ENCODE assay signal across 13 cellular contexts in the genomic region with DNA sequence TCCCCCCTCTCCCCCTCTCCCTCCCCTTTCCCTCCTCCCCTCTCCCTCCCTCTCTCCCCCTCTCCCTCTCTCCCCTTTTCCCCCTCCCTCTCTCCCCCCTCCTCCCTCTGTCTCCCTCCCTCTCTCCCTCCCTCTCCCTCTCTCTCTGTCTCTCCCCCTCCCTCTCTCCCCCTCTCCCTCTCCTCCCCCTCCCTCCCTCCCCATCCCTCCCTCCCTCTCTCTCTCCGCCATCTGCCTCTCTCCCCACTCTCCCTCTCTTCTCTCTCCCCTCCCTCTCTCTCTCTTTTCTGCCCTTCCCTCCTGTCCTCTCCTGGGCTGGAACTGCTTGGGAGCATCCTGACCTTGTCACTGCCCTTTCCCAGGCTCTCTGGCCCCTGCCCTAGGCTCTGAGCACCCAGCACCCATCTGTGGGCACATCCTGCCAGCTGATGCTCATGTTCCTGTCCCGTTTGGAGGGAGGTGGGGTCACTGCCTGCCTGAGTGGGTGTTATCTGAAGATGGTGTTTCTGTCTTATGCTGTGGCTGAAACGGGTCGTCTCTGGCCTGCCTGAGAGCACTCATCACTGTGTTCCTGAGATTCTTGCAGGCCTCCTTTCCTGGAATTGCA. TPM values are rescaled to one million over a fixed set of nuclear protein-coding genes. Genes with fewer than 3 reads are reported as not detected.
DNase-seq lines count a peak whose midpoint lies in the region; ATAC-seq, FAIRE-seq and TF ChIP-seq lines count a peak whose summit lies in the region.
"Had no signal": no experiment of that assay in that cellular context is flagged by ENCODE, and none has a peak within 500 bp of the region (broad histone marks: within the 10 kb centered on the region; RNA-seq: fewer than 3 reads in every experiment).

No MANE protein-coding gene starts in this region.

- H3K36me3 ChIP-seq in HepG2 (replicated peaks in 1 of 2; ENCODE audit: control insufficient read depth in 1 of 2, insufficient read depth in 2 of 2, low read length in 2 of 2), result peaks cover 12 to 34% of the 10 kb centered on the region in 2 experiments; a peak in 4 of 5 replicates

- WGBS in HepG2 (ENCODE audit: low lambda C conversion rate), result 98% methylated on average over 4 of the region's 4 CpGs

- no peak for ATAC-seq in activated CD8-positive, alpha-beta memory T cell treated with anti-CD3 and anti-CD28 coated beads, Interleukin-2, amount 10 ng/mL, durations not matched to agents 7 days and 5 days
- no peak for ATAC-seq in HepG2
- no peak for ATAC-seq in stimulated activated naive CD8-positive, alpha-beta T cell treated with anti-CD3 and anti-CD28 coated beads, Interleukin-15, Interleukin-2, amounts not matched to agents 100 U/mL and 50 U/mL, for 24 hours
- ATAC-seq in HG02840 (IDR thresholded peaks at IDR 0.05; ENCODE audit: low FRiP score, unreplicated experiment), result no peak

- no peaks in the 10 kb centered on the region for H3K27me3 ChIP-seq in HepG2 (ENCODE audit: control insufficient read depth in 1 of 2, insufficient read depth in 2 of 2, low read length in 2 of 2)
- H3K27me3 ChIP-seq: testis had no signal

- no peak overlapping the region for H3K4me3 ChIP-seq in HepG2 (replicated peaks in 1 of 3; ENCODE audit: insufficient read depth in 1 of 3, low read depth in 2 of 3, low read length in 3 of 3)

- no peak for DNase-seq in activated CD8-positive, alpha-beta memory T cell treated with anti-CD3 and anti-CD28 coated beads, Interleukin-2, amount 10 ng/mL, durations not matched to agents 7 days and 5 days
- no peak for DNase-seq in activated CD8-positive, alpha-beta memory T cell treated with anti-CD3 and anti-CD28 coated beads for 24 hours
- DNase-seq in activated CD4-positive, alpha-beta T cell treated with anti-CD3 and anti-CD28 coated beads, Interleukin-2, amount 50 U/mL, for 48 hours, result peak; percentile 17 to 20
- DNase-seq in HepG2 (ENCODE audit: low spot score) (no peak), NCI-H748 treated with DMSO at 0.1 percent for 48 hours (lab: John Stamatoyannopoulos, UW) (no peak), GDM1 (lab: John Stamatoyannopoulos, UW) (no peak)
- peak; percentile 24 for DNase-seq in stimulated activated naive CD8-positive, alpha-beta T cell treated with anti-CD3 and anti-CD28 coated beads, Interleukin-15, Interleukin-2, amounts not matched to agents 100 U/mL and 50 U/mL, for 24 hours

- no peak overlapping the region for H3K4me3 Mint-ChIP-seq in activated CD8-positive, alpha-beta memory T cell treated with anti-CD3 and anti-CD28 coated beads, Interleukin-2, amount 10 ng/mL, durations not matched to agents 7 days and 5 days

- H3K27ac ChIP-seq in HepG2 (ENCODE audit: extremely low read length, insufficient read depth, low read length), result no peak overlapping the region

- TF ChIP-seq EP300 in HepG2 (IDR thresholded peaks at IDR 0.05; ENCODE audit: low read depth in 2 of 2, low read length in 2 of 2) (no peak), HepG2 (CRISPR knock-in tag; IDR thresholded peaks at IDR 0.05; ENCODE audit: borderline replicate concordance) (no peak)

- H2AFZ ChIP-seq in HepG2 (ENCODE audit: low read length), result no peak overlapping the region

- intact Hi-C loops in HepG2 (cut with micrococcal nuclease; ENCODE audit: unreplicated experiment), result loop anchor here (5.0 kb wide), 2 partner anchors 172 to 178 kb away; a partner anchor contains a TSS

- no peaks in the 10 kb centered on the region for H3K79me2 ChIP-seq in HepG2 (ENCODE audit: insufficient read depth, low read length)

- peaks cover 9% of the 10 kb centered on the region; the same call in 1 of the 2 replicates for H4K20me1 ChIP-seq in HepG2 (ENCODE audit: insufficient read depth, low read length)

- no TSS peak for BruUV-seq in HepG2 (replicated peaks; lab: Mats Ljungman, UMichigan)

- no peaks in the 10 kb centered on the region for H3K27me3 Mint-ChIP-seq in activated CD8-positive, alpha-beta memory T cell treated with anti-CD3 and anti-CD28 coated beads, Interleukin-2, amount 10 ng/mL, durations not matched to agents 7 days and 5 days

- in situ Hi-C loops in HepG2 (cut with HindIII; ENCODE audit: extremely low pct_ligation_motif_present, low pct_unique_long_range_greater_than_20kb), result no loop called here

- TF ChIP-seq RAD21 in HepG2 (CRISPR knock-in tag; IDR thresholded peaks at IDR 0.05), result no peak

- no peaks in the 10 kb centered on the region for H3K9me3 ChIP-seq in HepG2 (ENCODE audit: low read length)
- H3K9me3 ChIP-seq: testis had no signal

- no peak overlapping the region for H3K9ac ChIP-seq in HepG2 (ENCODE audit: insufficient read depth, low read depth, low read length)

- H3K4me1 ChIP-seq in HepG2 (ENCODE audit: insufficient read depth, low read length), result peaks cover 33% of the 10 kb centered on the region

- TF ChIP-seq CTCF in HepG2 (CRISPR knock-in tag; IDR thresholded peaks at IDR 0.05), result no peak

- no peaks in the 10 kb centered on the region for H3K36me3 Mint-ChIP-seq in activated CD8-positive, alpha-beta memory T cell treated with anti-CD3 and anti-CD28 coated beads, Interleukin-2, amount 10 ng/mL, durations not matched to agents 7 days and 5 days

- H3K9me3 Mint-ChIP-seq in activated CD8-positive, alpha-beta memory T cell treated with anti-CD3 and anti-CD28 coated beads, Interleukin-2, amount 10 ng/mL, durations not matched to agents 7 days and 5 days (ENCODE audit: low read depth), result no peaks in the 10 kb centered on the region

- POLR2A ChIA-PET in HepG2 (lab: Yijun Ruan, JAX), result no interaction called here

- H3K4me2 ChIP-seq in HepG2 (ENCODE audit: low read depth, low read length), result no peak overlapping the region

- FAIRE-seq in HepG2 (lab: Jason Lieb, UNC), result no peak
- FAIRE-seq: frontal cortex, keratinocyte had no signal

- TF ChIP-seq POLR2A in HepG2 (IDR thresholded peaks at IDR 0.05; ENCODE audit: insufficient read depth in 1 of 2, low read depth in 2 of 2, low read length in 2 of 2), result no peak

- H3K27ac Mint-ChIP-seq in activated CD8-positive, alpha-beta memory T cell treated with anti-CD3 and anti-CD28 coated beads, Interleukin-2, amount 10 ng/mL, durations not matched to agents 7 days and 5 days, result peak overlapping the region; percentile 2

- H3K4me1 Mint-ChIP-seq in activated CD8-positive, alpha-beta memory T cell treated with anti-CD3 and anti-CD28 coated beads, Interleukin-2, amount 10 ng/mL, durations not matched to agents 7 days and 5 days, result peaks cover 11% of the 10 kb centered on the region

- CTCF ChIA-PET in activated CD8-positive, alpha-beta memory T cell treated with anti-CD3 and anti-CD28 coated beads, Interleukin-2, amount 10 ng/mL, durations not matched to agents 7 days and 5 days (lab: Charles Lee), result interaction anchor here (0.8 to 2.2 kb wide), 11 partner anchors 9 to 408 kb away, joined by 3 to 19 read pairs (median 6); a partner anchor contains a TSS
- CTCF ChIA-PET in HepG2 (lab: Yijun Ruan, JAX; ENCODE audit: low intra/inter-chr PET ratio, low total read pairs), result no interaction called here

RNA-seq across cellular contexts. Expression of a gene that starts 10.8 kb away (rescaled TPM):
- total RNA-seq in activated CD8-positive, alpha-beta memory T cell treated with anti-CD3 and anti-CD28 coated beads, Interleukin-2, amount 10 ng/mL, durations not matched to agents 7 days and 5 days, result not detected
- 78.5 and 105 TPM in 2 replicates for total RNA-seq in HepG2 (2016; rRNA removed; fragmentation: Illumina TruSeq; extraction: Trizol)
- 13.1 and 13.2 TPM in 2 replicates for total RNA-seq in HepG2 (2016; cell fraction: cytosol; rRNA removed; fragmentation: Illumina TruSeq; extraction: Trizol; ENCODE audit: low read depth)
- 61.2 and 115 TPM in 2 replicates for total RNA-seq in HepG2 (2016; cell fraction: insoluble cytoplasmic fraction; rRNA removed; fragmentation: Illumina TruSeq; extraction: Trizol)
- 21.0 and 27.4 TPM in 2 replicates for total RNA-seq in HepG2 (2016; cell fraction: membrane; rRNA removed; fragmentation: Illumina TruSeq; extraction: Trizol)
- 94.5 and 110 TPM in 2 replicates for total RNA-seq in HepG2 (2016; cell fraction: nucleus; rRNA removed; fragmentation: Illumina TruSeq; extraction: Trizol)
- polyA plus RNA-seq in HepG2 (2011; rRNA removed), result 75.7 and 112 TPM in 2 replicates
- 34.7 and 61.2 TPM in 2 replicates for polyA plus RNA-seq in HepG2 (2011; cell fraction: cytosol; rRNA removed)
- 656 and 751 TPM in 2 replicates for polyA plus RNA-seq in HepG2 (2011; cell fraction: nucleus; rRNA removed)
- 108 and 140 TPM in 2 replicates for polyA plus RNA-seq in HepG2 (2012)
- 11.0 and 12.4 TPM in 2 replicates for polyA plus RNA-seq in HepG2 (2016; cell fraction: cytosol; fragmentation: Illumina TruSeq; extraction: Trizol; ENCODE audit: low read depth)
- polyA plus RNA-seq in HepG2 (2016; cell fraction: insoluble cytoplasmic fraction; fragmentation: Illumina TruSeq; extraction: Trizol; ENCODE audit: low read depth), result 47.9 and 52.0 TPM in 2 replicates
- polyA plus RNA-seq in HepG2 (2016; cell fraction: membrane; fragmentation: Illumina TruSeq; extraction: Trizol; ENCODE audit: low read depth), result 11.9 and 17.7 TPM in 2 replicates
- polyA plus RNA-seq in HepG2 (2016; cell fraction: nucleus; fragmentation: Illumina TruSeq; extraction: Trizol; ENCODE audit: insufficient read depth, low read depth), result 369 and 379 TPM in 2 replicates
- 0.42 and 84.7 TPM in 2 replicates for polyA minus RNA-seq in HepG2 (2011; rRNA and poly(A)+ RNA removed; ENCODE audit: low replicate concordance)
- 33.3 and 39.2 TPM in 2 replicates for polyA minus RNA-seq in HepG2 (2011; cell fraction: cytosol; rRNA and poly(A)+ RNA removed)
- 93.9 and 118 TPM in 2 replicates for polyA minus RNA-seq in HepG2 (2011; cell fraction: nucleus; rRNA and poly(A)+ RNA removed)
- total RNA-seq: dermis microvascular lymphatic vessel endothelial cell had no signal
- polyA plus RNA-seq: keratinocyte had no signal

RNA-seq across cellular contexts. Expression of a gene that starts 39.7 kb away (rescaled TPM):
- 1 to 10 TPM; 4.2 to 4.8 TPM for total RNA-seq in activated CD8-positive, alpha-beta memory T cell treated with anti-CD3 and anti-CD28 coated beads, Interleukin-2, amount 10 ng/mL, durations not matched to agents 7 days and 5 days
- total RNA-seq in HepG2 (2016; rRNA removed; fragmentation: Illumina TruSeq; extraction: Trizol), result 2.8 and 3.3 TPM in 2 replicates
- 2.1 and 2.7 TPM in 2 replicates for total RNA-seq in HepG2 (2016; cell fraction: cytosol; rRNA removed; fragmentation: Illumina TruSeq; extraction: Trizol; ENCODE audit: low read depth)
- total RNA-seq in HepG2 (2016; cell fraction: insoluble cytoplasmic fraction; rRNA removed; fragmentation: Illumina TruSeq; extraction: Trizol), result 3.0 and 3.3 TPM in 2 replicates
- 3.0 and 3.8 TPM in 2 replicates for total RNA-seq in HepG2 (2016; cell fraction: membrane; rRNA removed; fragmentation: Illumina TruSeq; extraction: Trizol)
- 1.5 and 1.7 TPM in 2 replicates for total RNA-seq in HepG2 (2016; cell fraction: nucleus; rRNA removed; fragmentation: Illumina TruSeq; extraction: Trizol)
- 1.4 and 2.6 TPM in 2 replicates for polyA plus RNA-seq in HepG2 (2011; rRNA removed)
- 1.4 and 2.8 TPM in 2 replicates for polyA plus RNA-seq in HepG2 (2011; cell fraction: cytosol; rRNA removed)
- 9.6 and 9.7 TPM in 2 replicates for polyA plus RNA-seq in HepG2 (2011; cell fraction: nucleus; rRNA removed)
- polyA plus RNA-seq in HepG2 (2012), result 7.3 and 10.9 TPM in 2 replicates
- polyA plus RNA-seq in HepG2 (2016; cell fraction: cytosol; fragmentation: Illumina TruSeq; extraction: Trizol; ENCODE audit: low read depth), result 5.4 and 5.7 TPM in 2 replicates
- polyA plus RNA-seq in HepG2 (2016; cell fraction: insoluble cytoplasmic fraction; fragmentation: Illumina TruSeq; extraction: Trizol; ENCODE audit: low read depth), result 5.9 and 7.1 TPM in 2 replicates
- 6.0 and 7.3 TPM in 2 replicates for polyA plus RNA-seq in HepG2 (2016; cell fraction: membrane; fragmentation: Illumina TruSeq; extraction: Trizol; ENCODE audit: low read depth)
- polyA plus RNA-seq in HepG2 (2016; cell fraction: nucleus; fragmentation: Illumina TruSeq; extraction: Trizol; ENCODE audit: insufficient read depth, low read depth), result 5.8 and 6.5 TPM in 2 replicates
- 2.4 and 3.4 TPM in 2 replicates for polyA minus RNA-seq in HepG2 (2011; rRNA and poly(A)+ RNA removed; ENCODE audit: low replicate concordance)
- 3.4 and 5.6 TPM in 2 replicates for polyA minus RNA-seq in HepG2 (2011; cell fraction: cytosol; rRNA and poly(A)+ RNA removed)
- 0.77 and 1.6 TPM in 2 replicates for polyA minus RNA-seq in HepG2 (2011; cell fraction: nucleus; rRNA and poly(A)+ RNA removed)

RNA-seq across cellular contexts. Expression of a gene that starts 46.7 kb away (rescaled TPM):
- total RNA-seq in activated CD8-positive, alpha-beta memory T cell treated with anti-CD3 and anti-CD28 coated beads, Interleukin-2, amount 10 ng/mL, durations not matched to agents 7 days and 5 days, result 10 to 100 TPM in 1 of 2 experiments, 1 to 10 TPM in 1; 5.0 to 17.9 TPM
- 0.07 and 0.14 TPM in 2 replicates for total RNA-seq in HepG2 (2016; rRNA removed; fragmentation: Illumina TruSeq; extraction: Trizol)
- total RNA-seq in HepG2 (2016; cell fraction: cytosol; rRNA removed; fragmentation: Illumina TruSeq; extraction: Trizol; ENCODE audit: low read depth), result not detected in 2 replicates
- total RNA-seq in HepG2 (2016; cell fraction: insoluble cytoplasmic fraction; rRNA removed; fragmentation: Illumina TruSeq; extraction: Trizol), result 0.06 TPM in 1 of 2 replicates, not detected in the other
- not detected in 2 replicates for total RNA-seq in HepG2 (2016; cell fraction: membrane; rRNA removed; fragmentation: Illumina TruSeq; extraction: Trizol)
- total RNA-seq in HepG2 (2016; cell fraction: nucleus; rRNA removed; fragmentation: Illumina TruSeq; extraction: Trizol), result 0.13 and 0.22 TPM in 2 replicates
- 0.41 and 1.6 TPM in 2 replicates for polyA plus RNA-seq in HepG2 (2011; rRNA removed)
- 0.27 and 0.31 TPM in 2 replicates for polyA plus RNA-seq in HepG2 (2011; cell fraction: cytosol; rRNA removed)
- polyA plus RNA-seq in HepG2 (2011; cell fraction: nucleus; rRNA removed), result 8.5 and 10.4 TPM in 2 replicates
- 0.36 and 0.81 TPM in 2 replicates for polyA plus RNA-seq in HepG2 (2012)
- not detected in 2 replicates for polyA plus RNA-seq in HepG2 (2016; cell fraction: cytosol; fragmentation: Illumina TruSeq; extraction: Trizol; ENCODE audit: low read depth)
- not detected in 2 replicates for polyA plus RNA-seq in HepG2 (2016; cell fraction: insoluble cytoplasmic fraction; fragmentation: Illumina TruSeq; extraction: Trizol; ENCODE audit: low read depth)
- not detected in 2 replicates for polyA plus RNA-seq in HepG2 (2016; cell fraction: membrane; fragmentation: Illumina TruSeq; extraction: Trizol; ENCODE audit: low read depth)
- polyA plus RNA-seq in HepG2 (2016; cell fraction: nucleus; fragmentation: Illumina TruSeq; extraction: Trizol; ENCODE audit: insufficient read depth, low read depth), result 0.48 and 0.69 TPM in 2 replicates
- 0.44 TPM in 1 of 2 replicates, not detected in the other for polyA minus RNA-seq in HepG2 (2011; rRNA and poly(A)+ RNA removed; ENCODE audit: low replicate concordance)
- polyA minus RNA-seq in HepG2 (2011; cell fraction: cytosol; rRNA and poly(A)+ RNA removed), result not detected in 2 replicates
- 0.52 and 1.2 TPM in 2 replicates for polyA minus RNA-seq in HepG2 (2011; cell fraction: nucleus; rRNA and poly(A)+ RNA removed)
- total RNA-seq: OCI-LY7 had no signal

Comparison
In these comparisons a context has a peak if more than half of its experiments do, and no peak if none do; other contexts are left out.
1. DNase-seq: peak in activated CD4-positive, alpha-beta T cell treated with anti-CD3 and anti-CD28 coated beads, Interleukin-2, amount 50 U/mL, for 48 hours (2 of 2) and stimulated activated naive CD8-positive, alpha-beta T cell treated with anti-CD3 and anti-CD28 coated beads, Interleukin-15, Interleukin-2, amounts not matched to agents 100 U/mL and 50 U/mL, for 24 hours (single experiment); none in activated CD8-positive, alpha-beta memory T cell treated with anti-CD3 and anti-CD28 coated beads, Interleukin-2, amount 10 ng/mL, durations not matched to agents 7 days and 5 days (single experiment), activated CD8-positive, alpha-beta memory T cell treated with anti-CD3 and anti-CD28 coated beads for 24 hours (single experiment), HepG2 (single experiment), NCI-H748 treated with DMSO at 0.1 percent for 48 hours (single experiment) and GDM1 (single experiment).
2. RNA of a gene that starts 10.8 kb away (total RNA-seq): 13.1 to 115 TPM in HepG2; not detected in activated CD8-positive, alpha-beta memory T cell treated with anti-CD3 and anti-CD28 coated beads, Interleukin-2, amount 10 ng/mL, durations not matched to agents 7 days and 5 days; every median in the first group is over 10 times any median in the second.
3. RNA of a gene that starts 46.7 kb away (total RNA-seq): 5.0 to 17.9 TPM in activated CD8-positive, alpha-beta memory T cell treated with anti-CD3 and anti-CD28 coated beads, Interleukin-2, amount 10 ng/mL, durations not matched to agents 7 days and 5 days; 0.06 to 0.22 TPM in HepG2; every median in the first group is over 4 times any median in the second.